ENCODE assay signal across 1 cellular context in genomic region chr2:73111300-73112025, GRCh38.
TF ChIP-seq lines count a peak whose summit lies in the region.

No MANE protein-coding gene starts in this region.

TF ChIP-seq in WTC11, 78 proteins besides CTCF, POLR2A, EP300 and RAD21 (continued from another document):
- TF ChIP-seq ARID4B (CRISPR knock-in tag; IDR thresholded peaks at IDR 0.05; ENCODE audit: borderline replicate concordance) (0 out of 2 replicates have a peak, but pooled peaks have one; percentile 6), SMAD4 (CRISPR knock-in tag; IDR thresholded peaks at IDR 0.05) (no peak)
